In genomic region chr12:101779626-101780025, GRCh38 we compare ENCODE assay signal across 22 cellular contexts. TPM values are rescaled to one million over a fixed set of nuclear protein-coding genes. Genes with fewer than 3 reads are reported as not detected.
"Had no signal": no experiment of that assay in that cellular context is flagged by ENCODE, and none has a peak within 500 bp of the region (broad histone marks: within the 10 kb centered on the region; RNA-seq: fewer than 3 reads in every experiment).

No MANE protein-coding gene starts in this region.

- H3K27ac Mint-ChIP-seq: activated naive CD4-positive, alpha-beta T cell treated with anti-CD3 and anti-CD28 coated beads, Interleukin-2, amount 50 U/mL, for 24 hours; brain; nephron had no signal

- H3K9me3 ChIP-seq: right atrium auricular region, transverse colon, vagina had no signal

- H3K4me1 ChIP-seq: vagina had no signal

- H3K27me3 Mint-ChIP-seq: activated naive CD4-positive, alpha-beta T cell treated with anti-CD3 and anti-CD28 coated beads, Interleukin-2, amount 50 U/mL, for 24 hours; brain; central memory CD8-positive, alpha-beta T cell had no signal

- H3K4me3 ChIP-seq: right atrium auricular region, skin epidermis, transverse colon, vagina had no signal

- H3K4me3 Mint-ChIP-seq: activated naive CD4-positive, alpha-beta T cell treated with anti-CD3 and anti-CD28 coated beads, Interleukin-2, amount 50 U/mL, for 24 hours; brain; central memory CD8-positive, alpha-beta T cell; nephron had no signal

- H3K4me1 Mint-ChIP-seq: activated naive CD4-positive, alpha-beta T cell treated with anti-CD3 and anti-CD28 coated beads, Interleukin-2, amount 50 U/mL, for 24 hours; brain had no signal

- H3K27ac ChIP-seq: right atrium auricular region, skin epidermis, vagina had no signal

- H3K27me3 ChIP-seq: right atrium auricular region, transverse colon, vagina had no signal

- DNase-seq: activated CD4-positive, CD25-positive, alpha-beta regulatory T cell treated with anti-CD3 and anti-CD28 coated beads, Interleukin-2, amount 50 U/mL, for 72 hours; activated effector memory CD4-positive, alpha-beta T cell treated with anti-CD3 and anti-CD28 coated beads, Interleukin-2, amount 50 U/mL, for 16 hours; activated T-cell treated with anti-CD3 and anti-CD28 coated beads, Interleukin-2, amount 50 U/mL, for 1 hour; amygdala; cortex of kidney; effector CD8-positive, alpha-beta T cell; foreskin fibroblast; kidney glomerular epithelial cell; mesendoderm; nucleus accumbens; stimulated activated CD4-positive, alpha-beta T cell treated with anti-CD3 and anti-CD28 coated beads, Interleukin-4, amount 100 ng/mL, for 24 hours; stimulated activated naive CD4-positive, alpha-beta T cell treated with Interleukin-2 at 50 U/mL for 16 hours; substantia nigra; T-helper 9 cell; transverse colon had no signal

- H3K9me3 Mint-ChIP-seq: activated naive CD4-positive, alpha-beta T cell treated with anti-CD3 and anti-CD28 coated beads, Interleukin-2, amount 50 U/mL, for 24 hours; brain; central memory CD8-positive, alpha-beta T cell; nephron had no signal

- H3K36me3 ChIP-seq: right atrium auricular region, transverse colon had no signal

RNA-seq across cellular contexts. Expression of gene SYCP3, which starts 40.4 kb away (rescaled TPM):
- total RNA-seq: right atrium auricular region, vagina had no signal
